ENCODE assay signal across 8 cellular contexts in genomic region chr20:5844063-5844681, GRCh38.
DNase-seq lines count a peak whose midpoint lies in the region; ATAC-seq and TF ChIP-seq lines count a peak whose summit lies in the region.

No MANE protein-coding gene starts in this region.

- H3F3A ChIP-seq in PC-9 (ENCODE audit: insufficient read depth, low read depth): peaks cover 12% of the 10 kb centered on the region; the same call in 1 of the 2 replicates

- POLR2A ChIA-PET in PC-9 (lab: Charles Lee; ENCODE audit: unreplicated experiment): no interaction called here

- no peaks in the 10 kb centered on the region for H3K9me3 ChIP-seq in PC-9 (ENCODE audit: insufficient read depth, low read depth)
- no peaks in the 10 kb centered on the region for H3K9me3 ChIP-seq in uterus
- no peaks in the 10 kb centered on the region for H3K9me3 ChIP-seq in hepatocyte (ENCODE audit: low read depth)

- 0 out of 2 replicates have a peak overlapping the region, but pooled peaks have one; percentile 34 for H3K4me2 ChIP-seq in PC-9
- H3K4me2 ChIP-seq in hepatocyte: no peak overlapping the region

- BruUV-seq in PC-9 (replicated peaks; lab: Mats Ljungman, UMichigan): no TSS peak

- H3K4me3 ChIP-seq in PC-9: no peak overlapping the region
- H3K4me3 ChIP-seq in uterus: no peak overlapping the region
- no peak overlapping the region for H3K4me3 ChIP-seq in hepatocyte

- no peak for TF ChIP-seq CTCF in PC-9 (conservative IDR thresholded peaks at IDR 0.05)
- TF ChIP-seq CTCF in uterus (IDR thresholded peaks at IDR 0.05): no peak
- no peak for TF ChIP-seq CTCF in hepatocyte (IDR thresholded peaks at IDR 0.05; ENCODE audit: poor library complexity)

- no peak overlapping the region for H2AFZ ChIP-seq in PC-9
- no peak overlapping the region for H2AFZ ChIP-seq in hepatocyte

- no peaks in the 10 kb centered on the region for H3K27me3 ChIP-seq in PC-9 (ENCODE audit: insufficient read depth, low read depth)
- no peaks in the 10 kb centered on the region for H3K27me3 ChIP-seq in uterus
- no peaks in the 10 kb centered on the region for H3K27me3 ChIP-seq in hepatocyte

- H3K27ac ChIP-seq in PC-9: no peak overlapping the region
- no peak overlapping the region for H3K27ac ChIP-seq in uterus
- H3K27ac ChIP-seq in hepatocyte: no peak overlapping the region

- H3K79me2 ChIP-seq in PC-9 (ENCODE audit: low read depth) (no peaks in the 10 kb centered on the region), hepatocyte (no peaks in the 10 kb centered on the region)

- no peak for TF ChIP-seq POLR2A in uterus (IDR thresholded peaks at IDR 0.05)

- no peaks in the 10 kb centered on the region; the same call in 1 of the 2 replicates for H3K9me2 ChIP-seq in PC-9 (ENCODE audit: insufficient read depth)
- H3K9me2 ChIP-seq in hepatocyte (replicated peaks; ENCODE audit: insufficient read depth): no peaks in the 10 kb centered on the region

- H4K20me1 ChIP-seq in PC-9 (ENCODE audit: insufficient read depth): no peaks in the 10 kb centered on the region
- no peaks in the 10 kb centered on the region for H4K20me1 ChIP-seq in hepatocyte (ENCODE audit: insufficient read depth, poor library complexity, severe bottlenecking)

- intact Hi-C loops in PC-9 (cut with micrococcal nuclease; ENCODE audit: unreplicated experiment) (no loop called here), uterus (cut with DNase I; ENCODE audit: low total_unique reads) (no loop called here)

- CTCF ChIA-PET in PC-9 (lab: Charles Lee): interaction anchor here (0.7 kb wide), 1 partner anchor 313 kb away, joined by 7 read pairs; no protein-coding TSS in a partner anchor

- peaks cover 13% of the 10 kb centered on the region for H3K4me1 ChIP-seq in PC-9 (replicated peaks; ENCODE audit: insufficient read depth)
- peaks cover 0 to 6% of the 10 kb centered on the region in 2 donors for H3K4me1 ChIP-seq in uterus
- H3K4me1 ChIP-seq in hepatocyte (ENCODE audit: insufficient read depth): peaks cover 23% of the 10 kb centered on the region

- H3K36me3 ChIP-seq in PC-9 (ENCODE audit: low read depth): no peaks in the 10 kb centered on the region
- no peaks in the 10 kb centered on the region for H3K36me3 ChIP-seq in uterus
- H3K36me3 ChIP-seq in hepatocyte (replicated peaks; ENCODE audit: insufficient read depth, low read depth): no peaks in the 10 kb centered on the region

- 84% methylated on average over 2 of the region's 2 CpGs for WGBS in hepatocyte (ENCODE audit: low lambda C conversion rate, missing lambda C conversion rate)

- in situ Hi-C loops in ACHN (cut with HindIII; ENCODE audit: low pct_ligation_motif_present, low pct_unique_long_range_greater_than_20kb, low sequenced_read_pairs): no loop called here

- DNase-seq in ACHN (peak; percentile 37), PC-9 (peak; percentile 35 to 83), uterus (no peak), hepatocyte (ENCODE audit: low spot score) (no peak)
- peak; percentile 46 for DNase-seq in activated T-helper 9 cell treated with anti-CD3 and anti-CD28 coated beads, Interleukin-2, amount 50 U/mL, for 16 hours (ENCODE audit: low read depth)
- DNase-seq in stimulated activated CD4-positive, alpha-beta T cell treated with anti-CD3 and anti-CD28 coated beads, Interleukin-12 subunit alpha, Interleukin-12 subunit beta, amount 100 ng/mL, for 24 hours (ENCODE audit: low read depth in 2 of 2): peak; percentile 31 to 57

- ATAC-seq in GM19025 (IDR thresholded peaks at IDR 0.05; ENCODE audit: low read depth, unreplicated experiment) (peak; percentile 75), HG03135 (IDR thresholded peaks at IDR 0.05; ENCODE audit: unreplicated experiment) (peak; percentile 75)

Comparison
In these comparisons a context has a peak if more than half of its experiments do, and no peak if none do; other contexts are left out.
1. DNase-seq: peak in ACHN (single experiment), PC-9 (2 of 2), activated T-helper 9 cell treated with anti-CD3 and anti-CD28 coated beads, Interleukin-2, amount 50 U/mL, for 16 hours (single experiment) and stimulated activated CD4-positive, alpha-beta T cell treated with anti-CD3 and anti-CD28 coated beads, Interleukin-12 subunit alpha, Interleukin-12 subunit beta, amount 100 ng/mL, for 24 hours (2 of 2); none in uterus (0 of 2) and hepatocyte (single experiment).